23 cellular contexts compared by ENCODE assay signal in genomic region chr7:130224210-130224609, GRCh38. TPM values are rescaled to one million over a fixed set of nuclear protein-coding genes. Genes with fewer than 3 reads are reported as not detected.
DNase-seq lines count a peak whose midpoint lies in the region; ATAC-seq, FAIRE-seq and TF ChIP-seq lines count a peak whose summit lies in the region.
"Had no signal": no experiment of that assay in that cellular context is flagged by ENCODE, and none has a peak within 500 bp of the region (broad histone marks: within the 10 kb centered on the region; RNA-seq: fewer than 3 reads in every experiment).

No MANE protein-coding gene starts in this region.

- H3K4me2 ChIP-seq in MM.1S (ENCODE audit: low read depth, low read length) (peak overlapping the region; percentile 2; the same call in 1 of the 2 replicates), smooth muscle cell (no peak overlapping the region)
- H3K4me2 ChIP-seq: BLaER1, GM23338 had no signal

- H3K9me2 ChIP-seq in MM.1S (replicated peaks; ENCODE audit: insufficient read depth, low read length), result no peaks in the 10 kb centered on the region

- no peaks in the 10 kb centered on the region for H3K79me2 ChIP-seq in MM.1S (ENCODE audit: low read length)
- H3K79me2 ChIP-seq in smooth muscle cell (ENCODE audit: low read depth), result no peaks in the 10 kb centered on the region

- intact Hi-C loops in mucosa of descending colon (cut with DNase I, micrococcal nuclease), result no loop called here

- H3K4me3 ChIP-seq in MM.1S (ENCODE audit: low read length) (no peak overlapping the region), mucosa of descending colon (no peak overlapping the region), smooth muscle cell (no peak overlapping the region), right atrium auricular region (no peak overlapping the region)
- H3K4me3 ChIP-seq: BLaER1, GM23338 had no signal

- H3K36me3 ChIP-seq in MM.1S (replicated peaks; ENCODE audit: insufficient read depth, low read length), result no peaks in the 10 kb centered on the region
- H3K36me3 ChIP-seq in mucosa of descending colon (ENCODE audit: low read depth), result no peaks in the 10 kb centered on the region
- H3K36me3 ChIP-seq in smooth muscle cell (ENCODE audit: low read depth), result no peaks in the 10 kb centered on the region
- no peaks in the 10 kb centered on the region for H3K36me3 ChIP-seq in right atrium auricular region
- H3K36me3 ChIP-seq: BLaER1 had no signal

- no peaks in the 10 kb centered on the region for H3K27me3 ChIP-seq in MM.1S (replicated peaks; ENCODE audit: insufficient read depth, low read length)
- H3K27me3 ChIP-seq in smooth muscle cell (ENCODE audit: low read depth), result no peaks in the 10 kb centered on the region
- no peaks in the 10 kb centered on the region for H3K27me3 ChIP-seq in right atrium auricular region
- H3K27me3 ChIP-seq: BLaER1 had no signal

- FAIRE-seq in D721Med (lab: Jason Lieb, UNC), result no peak
- FAIRE-seq: GM19239, H54, HTR-8/SVneo had no signal

- TF ChIP-seq CTCF in MM.1S (IDR thresholded peaks at IDR 0.05; ENCODE audit: low read length), result no peak
- no peak for TF ChIP-seq CTCF in mucosa of descending colon (IDR thresholded peaks at IDR 0.05)
- no peak for TF ChIP-seq CTCF in smooth muscle cell (IDR thresholded peaks at IDR 0.05; ENCODE audit: borderline replicate concordance, insufficient read depth, poor library complexity, severe bottlenecking)
- TF ChIP-seq CTCF in D721Med (IDR thresholded peaks at IDR 0.05; ENCODE audit: insufficient read depth, missing control alignments), result no peak
- no peak for TF ChIP-seq CTCF in right atrium auricular region (IDR thresholded peaks at IDR 0.05)

- H3K27ac Mint-ChIP-seq in activated T-helper 17 cell treated with anti-CD3 and anti-CD28 coated beads, Interleukin-2, amount 50 U/mL, for 72 hours, result peak overlapping the region; percentile 56
- H3K27ac Mint-ChIP-seq: CD14-positive monocyte, GM23338, HFFc6 had no signal

- H3K9me3 Mint-ChIP-seq in activated T-helper 17 cell treated with anti-CD3 and anti-CD28 coated beads, Interleukin-2, amount 50 U/mL, for 72 hours, result no peaks in the 10 kb centered on the region
- H3K9me3 Mint-ChIP-seq: CD4-positive, alpha-beta memory T cell; GM23338; HFFc6 had no signal

- H4K20me1 ChIP-seq in MM.1S (ENCODE audit: insufficient read depth, low read length) (no peaks in the 10 kb centered on the region), smooth muscle cell (ENCODE audit: low read depth) (no peaks in the 10 kb centered on the region)
- H4K20me1 ChIP-seq: BLaER1 had no signal

- no peak overlapping the region for H3K9ac ChIP-seq in MM.1S (ENCODE audit: low read length)
- no peak overlapping the region for H3K9ac ChIP-seq in smooth muscle cell (ENCODE audit: low read depth)
- H3K9ac ChIP-seq: BLaER1 had no signal

- no peak for ATAC-seq in activated T-helper 17 cell treated with anti-CD3 and anti-CD28 coated beads, Interleukin-2, amount 50 U/mL, for 72 hours (replicated peaks)
- ATAC-seq in mucosa of descending colon (peak; percentile 78), GM18520 (IDR thresholded peaks at IDR 0.05; ENCODE audit: unreplicated experiment) (no peak), HG02642 (IDR thresholded peaks at IDR 0.05; ENCODE audit: poor library complexity, unreplicated experiment) (no peak)
- ATAC-seq: GM23338, HCT116 had no signal

- H3F3A ChIP-seq in MM.1S (ENCODE audit: insufficient read depth, low read length) (peaks cover 13% of the 10 kb centered on the region), smooth muscle cell (ENCODE audit: low read depth) (no peaks in the 10 kb centered on the region)

- 92% methylated on average over 5 of the region's 5 CpGs for WGBS in smooth muscle cell (ENCODE audit: low lambda C conversion rate)

- DNase-seq in MM.1S (no peak), mucosa of descending colon (peak in 1 of 3 donors; percentile 26), smooth muscle cell (lab: John Stamatoyannopoulos, UW; ENCODE audit: unreplicated experiment) (no peak), D721Med (ENCODE audit: insufficient read length, low spot score) (no peak), right atrium auricular region (ENCODE audit: low spot score) (no peak)
- DNase-seq: 8988T; CD4-positive, alpha-beta memory T cell; DMS79 treated with DMSO at 0.1 percent for 48 hours; GF-D8 had no signal

- H3K4me1 ChIP-seq in MM.1S (ENCODE audit: low read length) (peaks cover 22% of the 10 kb centered on the region), mucosa of descending colon (ENCODE audit: low read depth) (no peaks in the 10 kb centered on the region), smooth muscle cell (ENCODE audit: low read depth) (peaks cover 21% of the 10 kb centered on the region), right atrium auricular region (peaks cover 0 to 11% of the 10 kb centered on the region in 2 donors)

- H3K4me1 Mint-ChIP-seq in activated T-helper 17 cell treated with anti-CD3 and anti-CD28 coated beads, Interleukin-2, amount 50 U/mL, for 72 hours, result no peaks in the 10 kb centered on the region
- H3K4me1 Mint-ChIP-seq: CD14-positive monocyte; CD4-positive, alpha-beta memory T cell had no signal

- no peak overlapping the region for H3K4me3 Mint-ChIP-seq in activated T-helper 17 cell treated with anti-CD3 and anti-CD28 coated beads, Interleukin-2, amount 50 U/mL, for 72 hours
- H3K4me3 Mint-ChIP-seq: CD14-positive monocyte; CD4-positive, alpha-beta memory T cell; GM23338; HFFc6 had no signal

- H3K27me3 Mint-ChIP-seq in activated T-helper 17 cell treated with anti-CD3 and anti-CD28 coated beads, Interleukin-2, amount 50 U/mL, for 72 hours, result no peaks in the 10 kb centered on the region
- H3K27me3 Mint-ChIP-seq: CD4-positive, alpha-beta memory T cell had no signal

- no peaks in the 10 kb centered on the region for H3K36me3 Mint-ChIP-seq in activated T-helper 17 cell treated with anti-CD3 and anti-CD28 coated beads, Interleukin-2, amount 50 U/mL, for 72 hours (ENCODE audit: low read depth)
- H3K36me3 Mint-ChIP-seq: CD14-positive monocyte; CD4-positive, alpha-beta memory T cell had no signal

- H3K9me3 ChIP-seq in MM.1S (replicated peaks; ENCODE audit: insufficient read depth, low read length), result no peaks in the 10 kb centered on the region
- no peaks in the 10 kb centered on the region for H3K9me3 ChIP-seq in mucosa of descending colon
- no peaks in the 10 kb centered on the region for H3K9me3 ChIP-seq in smooth muscle cell (replicated peaks; ENCODE audit: low read depth)
- no peaks in the 10 kb centered on the region for H3K9me3 ChIP-seq in right atrium auricular region
- H3K9me3 ChIP-seq: BLaER1 had no signal

- H3K27ac ChIP-seq in MM.1S (ENCODE audit: low read length), result peak overlapping the region; percentile 38; the same call in 1 of the 2 replicates
- H3K27ac ChIP-seq in smooth muscle cell (ENCODE audit: low read depth), result peak overlapping the region; percentile 19
- no peak overlapping the region for H3K27ac ChIP-seq in right atrium auricular region
- H3K27ac ChIP-seq: BLaER1 had no signal

- H2AFZ ChIP-seq in MM.1S (ENCODE audit: low read length) (no peak overlapping the region; the same call in 1 of the 2 replicates), smooth muscle cell (ENCODE audit: low read depth) (no peak overlapping the region)

RNA-seq across cellular contexts. Expression of gene SSMEM1, which starts 16.6 kb away (rescaled TPM):
- not detected for total RNA-seq in activated T-helper 17 cell treated with anti-CD3 and anti-CD28 coated beads, Interleukin-2, amount 50 U/mL, for 72 hours
- total RNA-seq in mucosa of descending colon (not detected), smooth muscle cell (not detected in 2 replicates), right atrium auricular region (not detected)
- polyA plus RNA-seq in smooth muscle cell, result not detected in 2 replicates
- total RNA-seq: A673; CD4-positive, alpha-beta memory T cell; GM23338; HFFc6; IMR-90 had no signal
- polyA plus RNA-seq: AG04450; CD14-positive monocyte; CD4-positive, alpha-beta memory T cell; GM23338 had no signal

RNA-seq across cellular contexts. Expression of gene TMEM209, which starts 19.0 kb away (rescaled TPM):
- total RNA-seq in activated T-helper 17 cell treated with anti-CD3 and anti-CD28 coated beads, Interleukin-2, amount 50 U/mL, for 72 hours, result 10 to 100 TPM; 39.9 to 47.0 TPM
- total RNA-seq in mucosa of descending colon, result 10 to 100 TPM; 19.1 to 28.9 (median 27.6) TPM
- total RNA-seq in smooth muscle cell, result 20.3 and 23.0 TPM in 2 replicates
- polyA plus RNA-seq in smooth muscle cell, result 15.1 and 18.2 TPM in 2 replicates
- 1 to 10 TPM; 7.3 to 8.8 TPM for total RNA-seq in right atrium auricular region

RNA-seq across cellular contexts. Expression of gene CPA2, which starts 42.5 kb away (rescaled TPM):
- total RNA-seq in activated T-helper 17 cell treated with anti-CD3 and anti-CD28 coated beads, Interleukin-2, amount 50 U/mL, for 72 hours, result under 1 TPM in 1 of 2 donors, not detected in 1; 0.56 TPM
- total RNA-seq in mucosa of descending colon (1 to 10 TPM in 2 of 3 donors, under 1 TPM in 1; 0.22 to 2.6 (median 2.1) TPM), smooth muscle cell (not detected in 2 replicates), right atrium auricular region (not detected)
- 0.18 TPM in 1 of 2 replicates, not detected in the other for polyA plus RNA-seq in smooth muscle cell
- total RNA-seq: CD4-positive, alpha-beta memory T cell; GM23338; HFFc6; IMR-90 had no signal
- polyA plus RNA-seq: CD14-positive monocyte; CD4-positive, alpha-beta memory T cell; GM23338 had no signal

Comparison
In these comparisons a context has a peak if more than half of its experiments do, and no peak if none do; other contexts are left out.
1. H3K27ac ChIP-seq: peak in MM.1S (single experiment) and smooth muscle cell (single experiment); none in right atrium auricular region (0 of 2).